In the genomic region with DNA sequence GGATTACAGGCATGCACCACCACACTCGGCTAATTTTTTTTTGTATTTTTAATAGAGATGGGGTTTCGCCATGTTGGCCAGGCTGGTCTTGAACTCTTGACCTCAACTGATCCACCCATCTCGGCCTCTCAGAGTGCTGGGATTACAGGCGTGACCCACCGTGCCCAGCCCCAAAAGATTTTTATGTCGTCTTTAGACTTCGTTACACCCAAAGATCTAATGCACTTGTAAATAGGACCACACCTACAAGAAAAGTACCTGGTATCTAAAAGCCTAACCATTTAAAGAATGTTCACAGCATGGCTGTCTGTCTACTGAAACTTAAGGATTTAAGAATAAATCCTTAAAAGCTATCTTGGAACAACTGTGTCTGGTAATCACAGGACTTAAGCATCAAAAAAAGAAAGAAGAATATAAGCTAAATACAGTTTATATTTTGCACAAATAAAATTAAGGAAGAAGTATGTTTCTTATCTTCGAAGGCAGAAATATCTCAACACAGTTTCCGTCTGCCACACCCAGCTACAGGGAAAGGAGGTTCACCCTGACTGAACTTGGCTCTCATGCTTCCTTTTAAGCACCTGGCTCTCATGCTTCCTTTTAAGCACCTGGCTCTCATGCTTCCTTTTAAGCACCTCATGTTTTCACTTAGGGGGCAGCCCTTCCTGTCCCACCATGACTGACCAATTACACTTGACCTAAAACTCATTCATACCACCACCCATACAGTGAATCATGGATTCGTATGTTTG, we compare ENCODE assay signal across 22 cellular contexts.
A peak's percentile ranks its signal among the peaks of the same experiment; 100 is the strongest.
DNase-seq lines count a peak whose midpoint lies in the region; ATAC-seq and TF ChIP-seq lines count a peak whose summit lies in the region.
"Had no signal": no experiment of that assay in that cellular context is flagged by ENCODE, and none has a peak within 500 bp of the region (broad histone marks: within the 10 kb centered on the region; RNA-seq: fewer than 3 reads in every experiment).

No MANE protein-coding gene starts in this region.

- ATAC-seq in naive thymus-derived CD4-positive, alpha-beta T cell = no peak
- no peak for ATAC-seq in left ventricle myocardium superior
- ATAC-seq in GM21447 (IDR thresholded peaks at IDR 0.05; ENCODE audit: unreplicated experiment) = no peak
- ATAC-seq: effector memory CD8-positive, alpha-beta T cell; HCT116 had no signal

- no peak overlapping the region for H3K4me3 Mint-ChIP-seq in Calu3 (ENCODE audit: low read depth, unreplicated experiment)
- H3K4me3 Mint-ChIP-seq in naive thymus-derived CD4-positive, alpha-beta T cell = peak overlapping the region in 8 of 10 donors; percentile 11 to 76 (median 44)
- H3K4me3 Mint-ChIP-seq: brain; effector memory CD8-positive, alpha-beta T cell; neural progenitor cell had no signal

- H3K36me3 ChIP-seq in naive thymus-derived CD4-positive, alpha-beta T cell (ENCODE audit: control insufficient read depth in 2 of 3, insufficient read depth in 3 of 3, low read length in 3 of 3) = peaks cover 0 to 1% (median 0%) of the 10 kb centered on the region in 3 experiments
- H3K36me3 ChIP-seq: neural progenitor cell had no signal

- peaks cover 15% of the 10 kb centered on the region for H3K4me1 Mint-ChIP-seq in Calu3 (ENCODE audit: low read depth, unreplicated experiment)
- H3K4me1 Mint-ChIP-seq in naive thymus-derived CD4-positive, alpha-beta T cell = peaks cover 16 to 84% (median 50%) of the 10 kb centered on the region in 7 donors

- peaks cover 0 to 8% of the 10 kb centered on the region in 2 donors for H3K4me1 ChIP-seq in naive thymus-derived CD4-positive, alpha-beta T cell (ENCODE audit: control insufficient read depth in 2 of 2, insufficient read depth in 2 of 2, low read length in 2 of 2)
- H3K4me1 ChIP-seq: neural progenitor cell had no signal

- H3K27ac Mint-ChIP-seq in Calu3 (ENCODE audit: unreplicated experiment) = no peak overlapping the region
- peak overlapping the region in 8 of 9 donors; percentile 48 to 93 (median 80) for H3K27ac Mint-ChIP-seq in naive thymus-derived CD4-positive, alpha-beta T cell
- H3K27ac Mint-ChIP-seq: effector memory CD8-positive, alpha-beta T cell; neural progenitor cell; progenitor cell of endocrine pancreas had no signal

- H3K27me3 Mint-ChIP-seq in Calu3 (ENCODE audit: unreplicated experiment) = no peaks in the 10 kb centered on the region
- no peaks in the 10 kb centered on the region for H3K27me3 Mint-ChIP-seq in naive thymus-derived CD4-positive, alpha-beta T cell
- H3K27me3 Mint-ChIP-seq: brain; effector memory CD8-positive, alpha-beta T cell; progenitor cell of endocrine pancreas had no signal

- H3K9me3 Mint-ChIP-seq in Calu3 (ENCODE audit: low read depth, unreplicated experiment) = no peaks in the 10 kb centered on the region
- H3K9me3 Mint-ChIP-seq in naive thymus-derived CD4-positive, alpha-beta T cell = peaks cover 0 to 1% (median 0%) of the 10 kb centered on the region in 11 donors
- H3K9me3 Mint-ChIP-seq: effector memory CD8-positive, alpha-beta T cell had no signal

- peak; percentile 22 for DNase-seq in Calu3
- peak; percentile 3 for DNase-seq in NCI-H69 (lab: John Stamatoyannopoulos, UW)
- DNase-seq in erythroblast (lab: John Stamatoyannopoulos, UW) = peak; percentile 0 to 1
- DNase-seq in naive thymus-derived CD4-positive, alpha-beta T cell = peak in 4 of 9 donors; percentile 5 to 44 (median 32)
- DNase-seq in left ventricle myocardium superior = no peak
- DNase-seq in NCI-H226 = no peak
- no peak for DNase-seq in activated CD4-positive, alpha-beta T cell treated with anti-CD3 and anti-CD28 coated beads for 1 hour
- DNase-seq: activated CD4-positive, alpha-beta T cell treated with anti-CD3 and anti-CD28 coated beads, Interleukin-2, amount 50 U/mL, for 4 hours; activated CD8-positive, alpha-beta memory T cell treated with anti-CD3 and anti-CD28 coated beads, Interleukin-2, amount 50 U/mL, for 48 hours; activated effector memory CD4-positive, alpha-beta T cell treated with anti-CD3 and anti-CD28 coated beads, Interleukin-2, amount 50 U/mL, for 16 hours; effector memory CD8-positive, alpha-beta T cell; GDM1; NCI-H1105; NCI-H2029 treated with DMSO at 0.1 percent for 48 hours; NCI-H446; PC-9; SHP77 had no signal

- BruUV-seq in Calu3 (replicated peaks; lab: Mats Ljungman, UMichigan) = no TSS peak

- POLR2A ChIA-PET in naive thymus-derived CD4-positive, alpha-beta T cell (lab: Charles Lee) = no interaction called here

- no peak for TF ChIP-seq POLR2A in erythroblast (IDR thresholded peaks at IDR 0.05; ENCODE audit: low read length)

- peaks cover 6% of the 10 kb centered on the region for H3K36me3 Mint-ChIP-seq in Calu3 (ENCODE audit: insufficient read depth, unreplicated experiment)
- H3K36me3 Mint-ChIP-seq in naive thymus-derived CD4-positive, alpha-beta T cell = peaks cover 0 to 77% (median 17%) of the 10 kb centered on the region in 5 donors

- intact Hi-C loops in Calu3 (cut with micrococcal nuclease; ENCODE audit: unreplicated experiment) = no loop called here
- intact Hi-C loops in naive thymus-derived CD4-positive, alpha-beta T cell (cut with micrococcal nuclease) = no loop called here
- intact Hi-C loops in left ventricle myocardium superior (cut with micrococcal nuclease) = no loop called here

- H3K27me3 ChIP-seq in naive thymus-derived CD4-positive, alpha-beta T cell (ENCODE audit: control insufficient read depth in 2 of 2, insufficient read depth in 2 of 2, low read length in 2 of 2) = no peaks in the 10 kb centered on the region
- H3K27me3 ChIP-seq: neural progenitor cell had no signal

- TF ChIP-seq CTCF in Calu3 (IDR thresholded peaks at IDR 0.05; ENCODE audit: unreplicated experiment) = no peak

- peak overlapping the region; percentile 3 for H3K27ac ChIP-seq in naive thymus-derived CD4-positive, alpha-beta T cell (ENCODE audit: low read depth, low read length)
- H3K27ac ChIP-seq: neural progenitor cell, PC-9 had no signal

- CTCF ChIA-PET in Calu3 (lab: Charles Lee) = no interaction called here
- CTCF ChIA-PET in naive thymus-derived CD4-positive, alpha-beta T cell (lab: Charles Lee) = no interaction called here

- H3K4me3 ChIP-seq in naive thymus-derived CD4-positive, alpha-beta T cell (ENCODE audit: low read length) = no peak overlapping the region
- H3K4me3 ChIP-seq: neural progenitor cell, PC-9 had no signal

- no peaks in the 10 kb centered on the region for H3K9me3 ChIP-seq in naive thymus-derived CD4-positive, alpha-beta T cell (ENCODE audit: control insufficient read depth in 2 of 3, low read length in 3 of 3)

Comparison
In these comparisons a context has a peak if more than half of its experiments do, and no peak if none do; other contexts are left out.
1. DNase-seq: peak in Calu3 (single experiment), NCI-H69 (single experiment) and erythroblast (2 of 2); none in left ventricle myocardium superior (single experiment), NCI-H226 (single experiment) and activated CD4-positive, alpha-beta T cell treated with anti-CD3 and anti-CD28 coated beads for 1 hour (single experiment).